In the genomic region with DNA sequence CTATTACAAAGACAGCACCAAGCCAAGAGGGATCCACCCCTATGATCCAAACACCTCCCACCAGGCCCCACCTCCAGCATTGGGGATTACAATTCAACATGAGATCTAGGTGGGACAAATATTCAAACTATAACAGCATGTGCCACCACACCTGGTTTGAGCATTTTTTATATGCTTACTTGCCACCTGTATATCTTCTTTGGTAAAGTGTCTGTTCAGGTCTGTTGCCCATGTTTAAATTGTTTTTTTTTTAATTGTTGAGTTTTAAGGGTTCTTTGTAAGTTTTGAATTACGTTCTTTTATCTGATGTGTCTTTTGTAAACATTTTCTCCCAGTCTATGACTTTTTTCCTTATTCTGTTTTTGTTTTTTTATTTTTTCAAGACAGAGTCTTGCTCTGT, we compare ENCODE assay signal across 5 cellular contexts.
"Had no signal": no experiment of that assay in that cellular context is flagged by ENCODE, and none has a peak within 500 bp of the region (broad histone marks: within the 10 kb centered on the region; RNA-seq: fewer than 3 reads in every experiment).

No MANE protein-coding gene starts in this region.

- H3K4me3 Mint-ChIP-seq: IgD-negative memory B cell had no signal

- DNase-seq: IMR-90, KBM-7 had no signal

- H3K4me3 ChIP-seq: K562 had no signal

- H3K4me1 Mint-ChIP-seq: IgD-negative memory B cell had no signal

- H3K27ac ChIP-seq: HL-60 had no signal

- H3K27ac Mint-ChIP-seq: IgD-negative memory B cell had no signal
